In genomic region chr16:75591001-75591852, GRCh38 we compare ENCODE assay signal across 9 cellular contexts. TPM values are rescaled to one million over a fixed set of nuclear protein-coding genes. Genes with fewer than 3 reads are reported as not detected.
DNase-seq lines count a peak whose midpoint lies in the region; ATAC-seq and TF ChIP-seq lines count a peak whose summit lies in the region.
"Had no signal": no experiment of that assay in that cellular context is flagged by ENCODE, and none has a peak within 500 bp of the region (broad histone marks: within the 10 kb centered on the region; RNA-seq: fewer than 3 reads in every experiment).

No MANE protein-coding gene starts in this region.

- H3K36me3 ChIP-seq in HUES64 (ENCODE audit: insufficient read depth, low read length) (no peaks in the 10 kb centered on the region), lower lobe of right lung (peaks cover 14% of the 10 kb centered on the region), subcutaneous abdominal adipose tissue (ENCODE audit: control insufficient read depth in 5 of 5, insufficient read depth in 5 of 5, low read length in 5 of 5) (peaks cover 0 to 11% (median 8%) of the 10 kb centered on the region in 5 donors)
- H3K36me3 ChIP-seq in effector memory CD4-positive, alpha-beta T cell (ENCODE audit: control insufficient read depth, insufficient read depth, low read length), result no peaks in the 10 kb centered on the region

- TF ChIP-seq CTCF in dorsolateral prefrontal cortex (IDR thresholded peaks at IDR 0.05 in 54 of 56, conservative IDR thresholded peaks at IDR 0.05 in 2 of 56; ENCODE audit: low read depth in 1 of 56, partially characterized antibody in 56 of 56) (peak in 1 of 56 donors; percentile 8), lower lobe of right lung (IDR thresholded peaks at IDR 0.05) (no peak)

- peak; percentile 50 to 60 for ATAC-seq in lower lobe of right lung
- ATAC-seq in GM19035 (IDR thresholded peaks at IDR 0.05; ENCODE audit: unreplicated experiment), result no peak

- H3K9me3 ChIP-seq in HUES64 (ENCODE audit: insufficient read depth, low read depth, low read length) (no peaks in the 10 kb centered on the region), lower lobe of right lung (no peaks in the 10 kb centered on the region), subcutaneous abdominal adipose tissue (ENCODE audit: control insufficient read depth in 5 of 5, low read length in 5 of 5) (no peaks in the 10 kb centered on the region)
- no peaks in the 10 kb centered on the region for H3K9me3 ChIP-seq in effector memory CD4-positive, alpha-beta T cell (ENCODE audit: control insufficient read depth, low read length)

- H3K4me3 ChIP-seq in HUES64 (ENCODE audit: low read length), result no peak overlapping the region
- peak overlapping the region in 2 of 59 donors; percentile 5 to 11 for H3K4me3 ChIP-seq in dorsolateral prefrontal cortex
- no peak overlapping the region for H3K4me3 ChIP-seq in lower lobe of right lung
- peak overlapping the region in 3 of 5 donors; percentile 29 to 49 (median 44) for H3K4me3 ChIP-seq in subcutaneous abdominal adipose tissue (ENCODE audit: low read depth in 1 of 5, low read length in 5 of 5)
- H3K4me3 ChIP-seq in effector memory CD4-positive, alpha-beta T cell (ENCODE audit: insufficient read depth, low read depth, low read length, poor library complexity, severe bottlenecking), result no peak overlapping the region

- H3K27ac ChIP-seq in HUES64 (ENCODE audit: low read depth, low read length) (peak overlapping the region; percentile 14; the same call in 1 of the 2 replicates), dorsolateral prefrontal cortex (peak overlapping the region in 17 of 59 donors; percentile 3 to 58 (median 27)), lower lobe of right lung (peak overlapping the region; percentile 46), subcutaneous abdominal adipose tissue (ENCODE audit: low read depth, low read length) (peak overlapping the region; percentile 64)
- H3K27ac ChIP-seq in effector memory CD4-positive, alpha-beta T cell (ENCODE audit: insufficient read depth, low read length, poor library complexity, severe bottlenecking), result no peak overlapping the region

- H3K4me1 ChIP-seq in HUES64 (ENCODE audit: insufficient read depth, low read length) (peaks cover 40% of the 10 kb centered on the region), lower lobe of right lung (no peaks in the 10 kb centered on the region), subcutaneous abdominal adipose tissue (ENCODE audit: control insufficient read depth in 5 of 5, insufficient read depth in 5 of 5, low read length in 5 of 5) (peaks cover 3 to 40% (median 17%) of the 10 kb centered on the region in 5 donors)
- no peaks in the 10 kb centered on the region for H3K4me1 ChIP-seq in effector memory CD4-positive, alpha-beta T cell (ENCODE audit: control insufficient read depth, insufficient read depth, low read length, poor library complexity, severe bottlenecking)

- H3K27me3 ChIP-seq in HUES64 (ENCODE audit: insufficient read depth, low read length) (no peaks in the 10 kb centered on the region), dorsolateral prefrontal cortex (no peaks in the 10 kb centered on the region), lower lobe of right lung (ENCODE audit: low read depth) (no peaks in the 10 kb centered on the region), subcutaneous abdominal adipose tissue (ENCODE audit: control insufficient read depth in 5 of 5, insufficient read depth in 4 of 5, low read length in 5 of 5) (no peaks in the 10 kb centered on the region)
- H3K27me3 ChIP-seq in effector memory CD4-positive, alpha-beta T cell (replicated peaks; ENCODE audit: control insufficient read depth, insufficient read depth, low read length, poor library complexity, severe bottlenecking), result no peaks in the 10 kb centered on the region

- DNase-seq in dorsolateral prefrontal cortex (peak in 6 of 10 donors; percentile 9 to 51 (median 38)), lower lobe of right lung (no peak)
- no peak for DNase-seq in effector memory CD4-positive, alpha-beta T cell
- no peak for DNase-seq in effector CD4-positive, alpha-beta T cell
- DNase-seq in activated effector memory CD4-positive, alpha-beta T cell treated with anti-CD3 and anti-CD28 coated beads, Interleukin-2, amount 50 U/mL, for 16 hours, result no peak
- DNase-seq: NCI-H1092 treated with DMSO at 0.1 percent for 48 hours had no signal

- 81% methylated on average over 5 of the region's 6 CpGs for WGBS in HUES64

- intact Hi-C loops in dorsolateral prefrontal cortex (cut with DNase I) (no loop called here), lower lobe of right lung (cut with DNase I) (no loop called here)

- 0 out of 2 replicates have a peak overlapping the region, but pooled peaks have one; percentile 3 for H3K9ac ChIP-seq in HUES64 (ENCODE audit: low read depth, low read length)
- H3K9ac ChIP-seq in subcutaneous abdominal adipose tissue (ENCODE audit: low read length in 5 of 5), result peak overlapping the region in 3 of 5 donors; percentile 28 to 46 (median 42)

RNA-seq across cellular contexts. Expression of gene GABARAPL2, which starts 25.0 kb away (rescaled TPM):
- polyA plus RNA-seq in HUES64 (2013, experiment 1 of 2), result 66.5 TPM
- polyA plus RNA-seq in HUES64 (2013, experiment 2 of 2), result 82.7 TPM
- 100 to 1,000 TPM; 171 to 307 (median 259) TPM for total RNA-seq in dorsolateral prefrontal cortex
- total RNA-seq in lower lobe of right lung, result 120 TPM

RNA-seq across cellular contexts. Expression of gene ADAT1, which starts 31.9 kb away (rescaled TPM):
- polyA plus RNA-seq in HUES64 (2013, experiment 1 of 2), result 37.7 TPM
- polyA plus RNA-seq in HUES64 (2013, experiment 2 of 2), result 34.1 TPM
- 10 to 100 TPM; 45.1 to 91.6 (median 59.6) TPM for total RNA-seq in dorsolateral prefrontal cortex
- 50.2 TPM for total RNA-seq in lower lobe of right lung

RNA-seq across cellular contexts. Expression of gene TMEM231, which starts 35.2 kb away (rescaled TPM):
- polyA plus RNA-seq in HUES64 (2013, experiment 1 of 2), result 6.9 TPM
- polyA plus RNA-seq in HUES64 (2013, experiment 2 of 2), result 11.7 TPM
- total RNA-seq in dorsolateral prefrontal cortex, result 10 to 100 TPM; 16.2 to 36.0 (median 24.0) TPM
- total RNA-seq in lower lobe of right lung, result 14.5 TPM

RNA-seq across cellular contexts. Expression of gene CHST5, which starts 55.3 kb away (rescaled TPM):
- 0.45 TPM for polyA plus RNA-seq in HUES64 (2013, experiment 1 of 2)
- polyA plus RNA-seq in HUES64 (2013, experiment 2 of 2), result not detected
- total RNA-seq in dorsolateral prefrontal cortex, result 10 to 100 TPM in 1 of 120 experiments, 1 to 10 TPM in 119; 1.2 to 10.0 (median 4.2) TPM
- total RNA-seq in lower lobe of right lung, result 0.62 TPM

RNA-seq across cellular contexts. Expression of gene KARS1, which starts 56.2 kb away (rescaled TPM):
- polyA plus RNA-seq in HUES64 (2013, experiment 1 of 2), result 165 TPM
- polyA plus RNA-seq in HUES64 (2013, experiment 2 of 2), result 172 TPM
- total RNA-seq in dorsolateral prefrontal cortex (10 to 100 TPM; 39.4 to 84.1 (median 60.8) TPM), lower lobe of right lung (95.9 TPM)

Comparison
In these comparisons a context has a peak if more than half of its experiments do, and no peak if none do; other contexts are left out.
1. H3K4me3 ChIP-seq: peak in subcutaneous abdominal adipose tissue (3 of 5); none in HUES64 (single experiment), lower lobe of right lung (single experiment) and effector memory CD4-positive, alpha-beta T cell (single experiment).
2. DNase-seq: peak in dorsolateral prefrontal cortex (6 of 10); none in lower lobe of right lung (single experiment), effector memory CD4-positive, alpha-beta T cell (0 of 3), effector CD4-positive, alpha-beta T cell (single experiment) and activated effector memory CD4-positive, alpha-beta T cell treated with anti-CD3 and anti-CD28 coated beads, Interleukin-2, amount 50 U/mL, for 16 hours (single experiment).